ENCODE assay signal across 17 cellular contexts in genomic region chr17:27669136-27669535, GRCh38. TPM values are rescaled to one million over a fixed set of nuclear protein-coding genes. Genes with fewer than 3 reads are reported as not detected.
DNase-seq lines count a peak whose midpoint lies in the region; ATAC-seq, FAIRE-seq and TF ChIP-seq lines count a peak whose summit lies in the region.
"Had no signal": no experiment of that assay in that cellular context is flagged by ENCODE, and none has a peak within 500 bp of the region (broad histone marks: within the 10 kb centered on the region; RNA-seq: fewer than 3 reads in every experiment).

No MANE protein-coding gene starts in this region.

- H3K27me3 ChIP-seq in upper lobe of right lung (no peaks in the 10 kb centered on the region), HAP-1 (ENCODE audit: low read depth) (no peaks in the 10 kb centered on the region)
- H3K27me3 ChIP-seq: BLaER1 had no signal

- no peak for FAIRE-seq in kidney (lab: Jason Lieb, UNC)

- H3K9me3 ChIP-seq in kidney (ENCODE audit: control insufficient read depth in 1 of 2, low read length in 2 of 2) = no peaks in the 10 kb centered on the region
- no peaks in the 10 kb centered on the region for H3K9me3 ChIP-seq in upper lobe of right lung
- H3K9me3 ChIP-seq in HAP-1 = no peaks in the 10 kb centered on the region
- H3K9me3 ChIP-seq: BLaER1 had no signal

- no peaks in the 10 kb centered on the region for H3K9me3 Mint-ChIP-seq in activated CD4-positive, alpha-beta T cell treated with anti-CD3 and anti-CD28 coated beads, Interleukin-2, amount 10 ng/mL, durations not matched to agents 24 days and 14 days
- H3K9me3 Mint-ChIP-seq: CD14-positive monocyte; CD4-positive, alpha-beta memory T cell; HFFc6 had no signal

- no peak overlapping the region for H3K9ac ChIP-seq in kidney (ENCODE audit: low read length in 2 of 2)
- H3K9ac ChIP-seq: BLaER1 had no signal

- H3K36me3 ChIP-seq in kidney (ENCODE audit: control insufficient read depth in 1 of 2, insufficient read depth in 2 of 2, low read length in 2 of 2) (no peaks in the 10 kb centered on the region), upper lobe of right lung (no peaks in the 10 kb centered on the region), HAP-1 (replicated peaks) (no peaks in the 10 kb centered on the region)
- H3K36me3 ChIP-seq: BLaER1 had no signal

- H3K27ac ChIP-seq in coronary artery (no peak overlapping the region), kidney (ENCODE audit: low read depth in 2 of 2, low read length in 2 of 2) (no peak overlapping the region), upper lobe of right lung (no peak overlapping the region)
- H3K27ac ChIP-seq: BLaER1 had no signal

- no peak for TF ChIP-seq CTCF in coronary artery (IDR thresholded peaks at IDR 0.05)
- TF ChIP-seq CTCF in kidney (IDR thresholded peaks at IDR 0.05; ENCODE audit: borderline replicate concordance, extremely low read depth, insufficient read depth) = no peak
- no peak for TF ChIP-seq CTCF in upper lobe of right lung (IDR thresholded peaks at IDR 0.05)

- H3K4me1 ChIP-seq in kidney (ENCODE audit: control insufficient read depth in 1 of 2, insufficient read depth in 1 of 2, low read depth in 1 of 2, low read length in 2 of 2) (no peaks in the 10 kb centered on the region), upper lobe of right lung (no peaks in the 10 kb centered on the region), HAP-1 (no peaks in the 10 kb centered on the region)
- H3K4me1 ChIP-seq: BLaER1 had no signal

- in situ Hi-C loops in HAP-1 (cut with MboI; ENCODE audit: low sequenced_read_pairs) = no loop called here

- no peaks in the 10 kb centered on the region for H3K27me3 Mint-ChIP-seq in activated CD4-positive, alpha-beta T cell treated with anti-CD3 and anti-CD28 coated beads, Interleukin-2, amount 10 ng/mL, durations not matched to agents 24 days and 14 days

- no peaks in the 10 kb centered on the region for H3K36me3 Mint-ChIP-seq in activated CD4-positive, alpha-beta T cell treated with anti-CD3 and anti-CD28 coated beads, Interleukin-2, amount 10 ng/mL, durations not matched to agents 24 days and 14 days (ENCODE audit: low read depth)
- H3K36me3 Mint-ChIP-seq: CD14-positive monocyte; CD4-positive, alpha-beta memory T cell had no signal

- H3K4me1 Mint-ChIP-seq in activated CD4-positive, alpha-beta T cell treated with anti-CD3 and anti-CD28 coated beads, Interleukin-2, amount 10 ng/mL, durations not matched to agents 24 days and 14 days = no peaks in the 10 kb centered on the region
- H3K4me1 Mint-ChIP-seq: CD14-positive monocyte; CD4-positive, alpha-beta memory T cell had no signal

- intact Hi-C loops in cardiac septum (cut with DNase I) = no loop called here
- intact Hi-C loops in left ventricle myocardium superior (cut with micrococcal nuclease) = no loop called here
- intact Hi-C loops in kidney (cut with DNase I) = no loop called here
- intact Hi-C loops in upper lobe of right lung (cut with DNase I) = no loop called here
- intact Hi-C loops in activated CD4-positive, alpha-beta T cell treated with anti-CD3 and anti-CD28 coated beads, Interleukin-2, amount 10 ng/mL, durations not matched to agents 24 days and 14 days (cut with micrococcal nuclease) = no loop called here

- no peak overlapping the region for H3K27ac Mint-ChIP-seq in activated CD4-positive, alpha-beta T cell treated with anti-CD3 and anti-CD28 coated beads, Interleukin-2, amount 10 ng/mL, durations not matched to agents 24 days and 14 days
- H3K27ac Mint-ChIP-seq: CD4-positive, alpha-beta memory T cell; HFFc6 had no signal

- H3K4me3 ChIP-seq in coronary artery (no peak overlapping the region), kidney (ENCODE audit: low read length in 2 of 2) (no peak overlapping the region), upper lobe of right lung (no peak overlapping the region), HAP-1 (no peak overlapping the region)
- H3K4me3 ChIP-seq: BLaER1 had no signal

- DNase-seq in cardiac septum (ENCODE audit: low spot score) = peak; percentile 51
- DNase-seq in left ventricle myocardium superior = no peak
- peak; percentile 55 for DNase-seq in coronary artery (ENCODE audit: low spot score)
- DNase-seq in kidney = peak; percentile 33
- peak; percentile 30 for DNase-seq in upper lobe of right lung
- DNase-seq in activated CD4-positive, alpha-beta T cell treated with anti-CD3 and anti-CD28 coated beads, Interleukin-2, amount 10 ng/mL, durations not matched to agents 24 days and 14 days = no peak
- DNase-seq in HAP-1 (ENCODE audit: low spot score in 2 of 2) = no peak
- DNase-seq: 8988T; CD4-positive, alpha-beta memory T cell; DMS79 treated with DMSO at 0.1 percent for 48 hours; GF-D8; GOT3; HCEC 1CT; HFFc6 had no signal

- ATAC-seq in left ventricle myocardium superior (no peak), upper lobe of right lung (no peak), HG03159 (IDR thresholded peaks at IDR 0.05; ENCODE audit: unreplicated experiment) (no peak)

- no peak overlapping the region for H3K4me3 Mint-ChIP-seq in activated CD4-positive, alpha-beta T cell treated with anti-CD3 and anti-CD28 coated beads, Interleukin-2, amount 10 ng/mL, durations not matched to agents 24 days and 14 days
- H3K4me3 Mint-ChIP-seq: CD14-positive monocyte; CD4-positive, alpha-beta memory T cell; HFFc6 had no signal

RNA-seq across cellular contexts. Expression of gene LGALS9, which starts 38.1 kb away (rescaled TPM):
- total RNA-seq in cardiac septum (20.1 TPM), left ventricle myocardium superior (16.9 TPM), kidney (50.8 TPM), upper lobe of right lung (185 TPM)
- 16.4 TPM for polyA plus RNA-seq in kidney (ENCODE audit: insufficient read depth, low read depth, low replicate concordance)
- 46.4 and 51.6 TPM in 2 replicates for total RNA-seq in activated CD4-positive, alpha-beta T cell treated with anti-CD3 and anti-CD28 coated beads, Interleukin-2, amount 10 ng/mL, durations not matched to agents 24 days and 14 days

Comparison
In these comparisons a context has a peak if more than half of its experiments do, and no peak if none do; other contexts are left out.
1. DNase-seq: peak in cardiac septum (single experiment), coronary artery (single experiment), kidney (single experiment) and upper lobe of right lung (single experiment); none in left ventricle myocardium superior (single experiment), activated CD4-positive, alpha-beta T cell treated with anti-CD3 and anti-CD28 coated beads, Interleukin-2, amount 10 ng/mL, durations not matched to agents 24 days and 14 days (single experiment) and HAP-1 (0 of 2).